In the genomic region with DNA sequence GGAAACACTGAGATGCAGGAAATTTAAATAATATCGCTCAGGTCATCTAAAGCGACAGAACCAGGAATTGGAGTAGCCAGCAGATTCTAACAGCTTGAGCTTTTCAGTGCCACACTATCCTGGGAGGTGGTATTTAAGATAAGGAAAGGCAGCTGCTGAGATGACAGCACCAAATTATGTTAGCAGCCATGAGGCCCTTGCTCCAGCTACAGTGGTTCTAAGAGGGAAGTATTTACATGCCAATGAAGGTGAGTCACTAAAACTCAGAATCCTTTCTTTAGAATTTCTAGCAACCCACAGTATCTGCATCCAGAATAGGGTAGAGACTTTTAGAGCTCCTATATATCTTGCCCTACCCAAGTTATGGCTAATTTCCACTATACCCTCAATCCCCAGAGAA, we compare ENCODE assay signal across 15 cellular contexts.
DNase-seq lines count a peak whose midpoint lies in the region; ATAC-seq and TF ChIP-seq lines count a peak whose summit lies in the region.
"Had no signal": no experiment of that assay in that cellular context is flagged by ENCODE, and none has a peak within 500 bp of the region (broad histone marks: within the 10 kb centered on the region; RNA-seq: fewer than 3 reads in every experiment).

No MANE protein-coding gene starts in this region.

- H3K4me2 ChIP-seq in hepatocyte = no peak overlapping the region

- H3K27me3 ChIP-seq in adipocyte (replicated peaks; ENCODE audit: control insufficient read depth, insufficient read depth, low read length) (no peaks in the 10 kb centered on the region), hepatocyte (no peaks in the 10 kb centered on the region)
- H3K27me3 ChIP-seq: body of pancreas, gastrocnemius medialis had no signal

- no peak for ATAC-seq in HG02981 (IDR thresholded peaks at IDR 0.05; ENCODE audit: unreplicated experiment)
- ATAC-seq: activated CD8-positive, alpha-beta memory T cell treated with anti-CD3 and anti-CD28 coated beads, Interleukin-2, amount 10 ng/mL, durations not matched to agents 7 days and 5 days; body of pancreas; gastrocnemius medialis; natural killer cell treated with Interleukin-12 subunit alpha and Interleukin-12 subunit beta and Interleukin-15 and Interleukin-18, amount 100 ng/mL, for 72 hours; stimulated activated naive CD8-positive, alpha-beta T cell treated with anti-CD3 and anti-CD28 coated beads, Interleukin-15, amount 100 ng/mL, for 72 hours had no signal

- no peaks in the 10 kb centered on the region for H3K79me2 ChIP-seq in hepatocyte

- H3K9me3 ChIP-seq in adipocyte (ENCODE audit: control insufficient read depth, low read length) (no peaks in the 10 kb centered on the region), hepatocyte (ENCODE audit: low read depth) (no peaks in the 10 kb centered on the region)
- H3K9me3 ChIP-seq: body of pancreas, gastrocnemius medialis had no signal

- H3K4me3 ChIP-seq in adipocyte (ENCODE audit: low read length) = no peak overlapping the region
- H3K4me3 ChIP-seq in hepatocyte = no peak overlapping the region
- H3K4me3 ChIP-seq: body of pancreas, gastrocnemius medialis had no signal

- no peak overlapping the region for H2AFZ ChIP-seq in hepatocyte

- H3K9ac ChIP-seq in adipocyte (ENCODE audit: low read length) = no peak overlapping the region

- TF ChIP-seq CTCF in hepatocyte (IDR thresholded peaks at IDR 0.05; ENCODE audit: poor library complexity) = no peak

- DNase-seq in DMS53 (lab: John Stamatoyannopoulos, UW) (peak; percentile 4), DMS53 treated with DMSO at 0.1 percent for 48 hours (lab: John Stamatoyannopoulos, UW; ENCODE audit: unreplicated experiment) (no peak), adipocyte (ENCODE audit: low read depth) (peak; percentile 76), hepatocyte (ENCODE audit: low spot score) (peak; percentile 25), stromal cell of bone marrow (ENCODE audit: low read depth) (peak; percentile 16), NCI-H1092 (lab: John Stamatoyannopoulos, UW) (no peak)
- no peak for DNase-seq in activated CD4-positive, alpha-beta T cell treated with anti-CD3 and anti-CD28 coated beads, Interleukin-2, amount 50 U/mL, for 1 hour
- DNase-seq: activated CD8-positive, alpha-beta memory T cell treated with anti-CD3 and anti-CD28 coated beads, Interleukin-2, amount 10 ng/mL, durations not matched to agents 7 days and 5 days; body of pancreas; gastrocnemius medialis; NCI-H82; stimulated activated naive CD8-positive, alpha-beta T cell treated with anti-CD3 and anti-CD28 coated beads, Interleukin-15, amount 100 ng/mL, for 72 hours had no signal

- 76% methylated on average over 2 of the region's 2 CpGs for WGBS in hepatocyte (ENCODE audit: low lambda C conversion rate, missing lambda C conversion rate)

- H3K4me1 ChIP-seq in adipocyte (ENCODE audit: control insufficient read depth, insufficient read depth, low read length) = peaks cover 13% of the 10 kb centered on the region
- peaks cover 9% of the 10 kb centered on the region for H3K4me1 ChIP-seq in hepatocyte (ENCODE audit: insufficient read depth)
- H3K4me1 ChIP-seq: body of pancreas had no signal

- no peaks in the 10 kb centered on the region for H3K36me3 ChIP-seq in adipocyte (ENCODE audit: control insufficient read depth, insufficient read depth, low read length, severe bottlenecking)
- H3K36me3 ChIP-seq in hepatocyte (replicated peaks; ENCODE audit: insufficient read depth, low read depth) = no peaks in the 10 kb centered on the region
- H3K36me3 ChIP-seq: gastrocnemius medialis had no signal

- H4K20me1 ChIP-seq in hepatocyte (ENCODE audit: insufficient read depth, poor library complexity, severe bottlenecking) = no peaks in the 10 kb centered on the region

- H3K9me2 ChIP-seq in hepatocyte (replicated peaks; ENCODE audit: insufficient read depth) = no peaks in the 10 kb centered on the region

- no peak overlapping the region for H3K27ac ChIP-seq in hepatocyte
- H3K27ac ChIP-seq: 22Rv1, body of pancreas had no signal

Comparison
In these comparisons a context has a peak if more than half of its experiments do, and no peak if none do; other contexts are left out.
1. DNase-seq: peak in DMS53 (single experiment), adipocyte (single experiment), hepatocyte (single experiment) and stromal cell of bone marrow (single experiment); none in DMS53 treated with DMSO at 0.1 percent for 48 hours (single experiment), NCI-H1092 (single experiment) and activated CD4-positive, alpha-beta T cell treated with anti-CD3 and anti-CD28 coated beads, Interleukin-2, amount 50 U/mL, for 1 hour (single experiment).